ENCODE assay signal across 9 cellular contexts in the genomic region with DNA sequence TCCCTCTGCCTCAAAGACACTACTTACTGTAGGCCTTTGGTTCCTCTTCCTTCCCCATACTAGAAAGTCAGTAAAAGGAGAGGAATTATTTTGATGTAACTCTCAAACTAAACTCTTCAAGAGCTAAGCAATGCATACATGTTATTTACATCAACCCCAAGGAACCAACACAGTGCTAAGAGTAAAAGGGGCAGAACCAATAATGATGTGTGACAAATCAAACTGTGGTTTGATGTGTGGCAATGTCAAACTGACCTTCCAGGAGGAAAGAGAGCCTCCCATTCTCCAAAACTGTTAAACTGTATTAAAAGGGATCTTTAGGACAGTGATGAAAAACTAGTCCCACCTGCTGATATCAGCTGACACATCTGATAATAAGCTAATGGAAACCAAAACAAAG.
"Had no signal": no experiment of that assay in that cellular context is flagged by ENCODE, and none has a peak within 500 bp of the region (broad histone marks: within the 10 kb centered on the region; RNA-seq: fewer than 3 reads in every experiment).

No MANE protein-coding gene starts in this region.

- ATAC-seq: GM23338 had no signal

- H3K4me3 Mint-ChIP-seq: GM23338, H9, HFFc6, IgD-negative memory B cell had no signal

- H3K36me3 Mint-ChIP-seq: IgD-negative memory B cell had no signal

- H2AFZ ChIP-seq: GM23338 had no signal

- DNase-seq: H9, HCEC 1CT, HFFc6, KG1 had no signal

- H3K4me3 ChIP-seq: GM23338 had no signal

- H3K27ac Mint-ChIP-seq: GM23338, H9, HFFc6, IgD-negative memory B cell had no signal

- H3K4me1 Mint-ChIP-seq: GM23338, H9, IgD-negative memory B cell had no signal

- H3K4me2 ChIP-seq: GM23338 had no signal

- FAIRE-seq: H1, H54, HTR-8/SVneo had no signal

- H3K9me3 Mint-ChIP-seq: GM23338, HFFc6, IgD-negative memory B cell had no signal

- H3K27me3 Mint-ChIP-seq: IgD-negative memory B cell had no signal
